Comparison of ENCODE assay signal across 1 cellular context in genomic region chr1:30525980-30526651, GRCh38.
A peak's percentile ranks its signal among the peaks of the same experiment; 100 is the strongest.
TF ChIP-seq lines count a peak whose summit lies in the region.

No MANE protein-coding gene starts in this region.

TF ChIP-seq in HEK293, 187 proteins besides CTCF, POLR2A, EP300 and RAD21 (continued from another document):
- TF ChIP-seq, protein P1, sequence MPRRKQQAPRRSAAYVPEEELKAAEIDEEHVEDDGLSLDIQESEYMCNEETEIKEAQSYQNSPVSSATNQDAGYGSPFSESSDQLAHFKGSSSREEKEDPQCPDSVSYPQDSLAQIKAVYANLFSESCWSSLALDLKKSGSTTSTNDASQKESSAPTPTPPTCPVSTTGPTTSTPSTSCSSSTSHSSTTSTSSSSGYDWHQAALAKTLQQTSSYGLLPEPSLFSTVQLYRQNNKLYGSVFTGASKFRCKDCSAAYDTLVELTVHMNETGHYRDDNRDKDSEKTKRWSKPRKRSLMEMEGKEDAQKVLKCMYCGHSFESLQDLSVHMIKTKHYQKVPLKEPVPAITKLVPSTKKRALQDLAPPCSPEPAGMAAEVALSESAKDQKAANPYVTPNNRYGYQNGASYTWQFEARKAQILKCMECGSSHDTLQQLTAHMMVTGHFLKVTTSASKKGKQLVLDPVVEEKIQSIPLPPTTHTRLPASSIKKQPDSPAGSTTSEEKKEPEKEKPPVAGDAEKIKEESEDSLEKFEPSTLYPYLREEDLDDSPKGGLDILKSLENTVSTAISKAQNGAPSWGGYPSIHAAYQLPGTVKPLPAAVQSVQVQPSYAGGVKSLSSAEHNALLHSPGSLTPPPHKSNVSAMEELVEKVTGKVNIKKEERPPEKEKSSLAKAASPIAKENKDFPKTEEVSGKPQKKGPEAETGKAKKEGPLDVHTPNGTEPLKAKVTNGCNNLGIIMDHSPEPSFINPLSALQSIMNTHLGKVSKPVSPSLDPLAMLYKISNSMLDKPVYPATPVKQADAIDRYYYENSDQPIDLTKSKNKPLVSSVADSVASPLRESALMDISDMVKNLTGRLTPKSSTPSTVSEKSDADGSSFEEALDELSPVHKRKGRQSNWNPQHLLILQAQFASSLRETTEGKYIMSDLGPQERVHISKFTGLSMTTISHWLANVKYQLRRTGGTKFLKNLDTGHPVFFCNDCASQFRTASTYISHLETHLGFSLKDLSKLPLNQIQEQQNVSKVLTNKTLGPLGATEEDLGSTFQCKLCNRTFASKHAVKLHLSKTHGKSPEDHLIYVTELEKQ (tag by site-specific recombination; IDR thresholded peaks at IDR 0.05; ENCODE audit: borderline replicate concordance), result no peak
- no peak for TF ChIP-seq ZNF404 (tag by site-specific recombination; IDR thresholded peaks at IDR 0.05)
- no peak for TF ChIP-seq ZNF501 (tag by site-specific recombination; IDR thresholded peaks at IDR 0.05)
- TF ChIP-seq ZNF366 (tag by site-specific recombination; conservative IDR thresholded peaks at IDR 0.05), result peak; percentile 50; the same call in 1 of the 2 replicates
- 0 out of 2 replicates have a peak, but pooled peaks have one; percentile 25 for TF ChIP-seq ZNF692 (tag by site-specific recombination; IDR thresholded peaks at IDR 0.05)
- no peak for TF ChIP-seq ZNF670 (tag by site-specific recombination; IDR thresholded peaks at IDR 0.05; ENCODE audit: low read depth)
- no peak for TF ChIP-seq ZNF423 (tag by site-specific recombination; IDR thresholded peaks at IDR 0.05)
- TF ChIP-seq ZBTB6 (tag by site-specific recombination; IDR thresholded peaks at IDR 0.05), result 0 out of 2 replicates have a peak, but pooled peaks have one; percentile 33
- TF ChIP-seq, protein P2, sequence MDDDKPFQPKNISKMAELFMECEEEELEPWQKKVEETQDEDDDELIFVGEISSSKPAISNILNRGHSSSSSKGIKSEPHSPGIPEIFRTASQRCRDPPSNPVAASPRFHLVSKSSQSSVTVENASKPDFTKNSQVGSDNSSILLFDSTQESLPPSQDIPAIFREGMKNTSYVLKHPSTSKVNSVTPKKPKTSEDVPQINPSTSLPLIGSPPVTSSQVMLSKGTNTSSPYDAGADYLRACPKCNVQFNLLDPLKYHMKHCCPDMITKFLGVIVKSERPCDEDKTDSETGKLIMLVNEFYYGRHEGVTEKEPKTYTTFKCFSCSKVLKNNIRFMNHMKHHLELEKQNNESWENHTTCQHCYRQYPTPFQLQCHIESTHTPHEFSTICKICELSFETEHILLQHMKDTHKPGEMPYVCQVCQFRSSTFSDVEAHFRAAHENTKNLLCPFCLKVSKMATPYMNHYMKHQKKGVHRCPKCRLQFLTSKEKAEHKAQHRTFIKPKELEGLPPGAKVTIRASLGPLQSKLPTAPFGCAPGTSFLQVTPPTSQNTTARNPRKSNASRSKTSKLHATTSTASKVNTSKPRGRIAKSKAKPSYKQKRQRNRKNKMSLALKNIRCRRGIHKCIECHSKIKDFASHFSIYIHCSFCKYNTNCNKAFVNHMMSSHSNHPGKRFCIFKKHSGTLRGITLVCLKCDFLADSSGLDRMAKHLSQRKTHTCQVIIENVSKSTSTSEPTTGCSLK (tag by site-specific recombination; IDR thresholded peaks at IDR 0.05), result no peak
- TF ChIP-seq EGR2 (tag by site-specific recombination; IDR thresholded peaks at IDR 0.05; ENCODE audit: low read depth), result no peak
- TF ChIP-seq, protein P3, sequence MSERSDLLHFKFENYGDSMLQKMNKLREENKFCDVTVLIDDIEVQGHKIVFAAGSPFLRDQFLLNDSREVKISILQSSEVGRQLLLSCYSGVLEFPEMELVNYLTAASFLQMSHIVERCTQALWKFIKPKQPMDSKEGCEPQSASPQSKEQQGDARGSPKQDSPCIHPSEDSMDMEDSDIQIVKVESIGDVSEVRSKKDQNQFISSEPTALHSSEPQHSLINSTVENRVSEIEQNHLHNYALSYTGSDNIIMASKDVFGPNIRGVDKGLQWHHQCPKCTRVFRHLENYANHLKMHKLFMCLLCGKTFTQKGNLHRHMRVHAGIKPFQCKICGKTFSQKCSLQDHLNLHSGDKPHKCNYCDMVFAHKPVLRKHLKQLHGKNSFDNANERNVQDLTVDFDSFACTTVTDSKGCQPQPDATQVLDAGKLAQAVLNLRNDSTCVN (tag by site-specific recombination; optimal IDR thresholded peaks at IDR 0.05), result no peak
- no peak for TF ChIP-seq ZNF324 (tag by site-specific recombination; IDR thresholded peaks at IDR 0.05)
- TF ChIP-seq BCL11B (tag by site-specific recombination; IDR thresholded peaks at IDR 0.05; ENCODE audit: low read depth), result no peak
- no peak for TF ChIP-seq ZBTB8A (tag by site-specific recombination; IDR thresholded peaks at IDR 0.05)
- 0 out of 2 replicates have a peak, but pooled peaks have one; percentile 41 for TF ChIP-seq ZNF558 (tag by site-specific recombination; IDR thresholded peaks at IDR 0.05)
- TF ChIP-seq BCL6B (tag by site-specific recombination; IDR thresholded peaks at IDR 0.05), result no peak
- peak; percentile 54 for TF ChIP-seq ZNF24 (tag by site-specific recombination; IDR thresholded peaks at IDR 0.05)
- no peak for TF ChIP-seq RBAK (tag by site-specific recombination; IDR thresholded peaks at IDR 0.05)
- TF ChIP-seq ZNF274 (IDR thresholded peaks at IDR 0.05; ENCODE audit: low read length), result no peak
- TF ChIP-seq ZNF274 (tag by site-specific recombination; IDR thresholded peaks at IDR 0.05; ENCODE audit: borderline replicate concordance), result no peak
- TF ChIP-seq ZNF449 (tag by site-specific recombination; IDR thresholded peaks at IDR 0.05), result no peak
- TF ChIP-seq GLI2 (tag by site-specific recombination; IDR thresholded peaks at IDR 0.05; ENCODE audit: borderline replicate concordance, low read depth), result no peak
- no peak for TF ChIP-seq ZNF354C (tag by site-specific recombination; IDR thresholded peaks at IDR 0.05; ENCODE audit: borderline replicate concordance, low read depth)
- peak; percentile 81 for TF ChIP-seq FEZF1 (tag by site-specific recombination; IDR thresholded peaks at IDR 0.05)
- no peak for TF ChIP-seq ZNF843 (tag by site-specific recombination; IDR thresholded peaks at IDR 0.05)
- TF ChIP-seq ZNF624 (tag by site-specific recombination; IDR thresholded peaks at IDR 0.05), result no peak
- no peak for TF ChIP-seq ZBTB20 (tag by site-specific recombination; IDR thresholded peaks at IDR 0.05)
- no peak for TF ChIP-seq ZNF146 (tag by site-specific recombination; IDR thresholded peaks at IDR 0.05)
- peak; percentile 43; the same call in 1 of the 2 replicates for TF ChIP-seq PATZ1 (tag by site-specific recombination; IDR thresholded peaks at IDR 0.05)
- TF ChIP-seq ZNF157 (tag by site-specific recombination; IDR thresholded peaks at IDR 0.05), result no peak
- TF ChIP-seq ZNF239 (tag by site-specific recombination; IDR thresholded peaks at IDR 0.05), result no peak
- TF ChIP-seq ZXDB (tag by site-specific recombination; IDR thresholded peaks at IDR 0.05), result no peak
- TF ChIP-seq ZNF169 (tag by site-specific recombination; IDR thresholded peaks at IDR 0.05), result no peak
